18 cellular contexts compared by ENCODE assay signal in genomic region chr10:20535846-20536245, GRCh38.
"Had no signal": no experiment of that assay in that cellular context is flagged by ENCODE, and none has a peak within 500 bp of the region (broad histone marks: within the 10 kb centered on the region; RNA-seq: fewer than 3 reads in every experiment).

No MANE protein-coding gene starts in this region.

- H3K27ac Mint-ChIP-seq: activated naive CD4-positive, alpha-beta T cell treated with anti-CD3 and anti-CD28 coated beads, Interleukin-2, amount 50 U/mL, for 72 hours; nephron progenitor cell; progenitor cell of endocrine pancreas had no signal

- H3K27me3 Mint-ChIP-seq: progenitor cell of endocrine pancreas had no signal

- H3K4me1 Mint-ChIP-seq: nephron progenitor cell had no signal

- H3K36me3 Mint-ChIP-seq: activated naive CD4-positive, alpha-beta T cell treated with anti-CD3 and anti-CD28 coated beads, Interleukin-2, amount 50 U/mL, for 72 hours had no signal

- H3K4me3 Mint-ChIP-seq: nephron progenitor cell had no signal

- DNase-seq: activated CD4-positive, alpha-beta T cell treated with anti-CD3 and anti-CD28 coated beads for 1 hour; activated CD4-positive, alpha-beta T cell treated with anti-CD3 and anti-CD28 coated beads, Interleukin-2, amount 50 U/mL, for 1 hour; activated T-cell treated with anti-CD3 and anti-CD28 coated beads, Interleukin-2, amount 50 U/mL, for 1 hour; brain microvascular endothelial cell; central memory CD4-positive, alpha-beta T cell; dermis blood vessel endothelial cell; effector memory CD4-positive, alpha-beta T cell; foreskin melanocyte; left cardiac atrium; mesendoderm; mucosa of descending colon; nephron progenitor cell; stimulated activated CD4-positive, alpha-beta T cell treated with anti-CD3 and anti-CD28 coated beads, Interleukin-4, amount 100 ng/mL, for 24 hours; stimulated activated naive CD8-positive, alpha-beta T cell treated with anti-CD3 and anti-CD28 coated beads, Interleukin-15, Interleukin-2, amounts not matched to agents 100 U/mL and 50 U/mL, for 24 hours; T-helper 9 cell; tibial artery had no signal
